Comparison of ENCODE assay signal across 1 cellular context in the genomic region with DNA sequence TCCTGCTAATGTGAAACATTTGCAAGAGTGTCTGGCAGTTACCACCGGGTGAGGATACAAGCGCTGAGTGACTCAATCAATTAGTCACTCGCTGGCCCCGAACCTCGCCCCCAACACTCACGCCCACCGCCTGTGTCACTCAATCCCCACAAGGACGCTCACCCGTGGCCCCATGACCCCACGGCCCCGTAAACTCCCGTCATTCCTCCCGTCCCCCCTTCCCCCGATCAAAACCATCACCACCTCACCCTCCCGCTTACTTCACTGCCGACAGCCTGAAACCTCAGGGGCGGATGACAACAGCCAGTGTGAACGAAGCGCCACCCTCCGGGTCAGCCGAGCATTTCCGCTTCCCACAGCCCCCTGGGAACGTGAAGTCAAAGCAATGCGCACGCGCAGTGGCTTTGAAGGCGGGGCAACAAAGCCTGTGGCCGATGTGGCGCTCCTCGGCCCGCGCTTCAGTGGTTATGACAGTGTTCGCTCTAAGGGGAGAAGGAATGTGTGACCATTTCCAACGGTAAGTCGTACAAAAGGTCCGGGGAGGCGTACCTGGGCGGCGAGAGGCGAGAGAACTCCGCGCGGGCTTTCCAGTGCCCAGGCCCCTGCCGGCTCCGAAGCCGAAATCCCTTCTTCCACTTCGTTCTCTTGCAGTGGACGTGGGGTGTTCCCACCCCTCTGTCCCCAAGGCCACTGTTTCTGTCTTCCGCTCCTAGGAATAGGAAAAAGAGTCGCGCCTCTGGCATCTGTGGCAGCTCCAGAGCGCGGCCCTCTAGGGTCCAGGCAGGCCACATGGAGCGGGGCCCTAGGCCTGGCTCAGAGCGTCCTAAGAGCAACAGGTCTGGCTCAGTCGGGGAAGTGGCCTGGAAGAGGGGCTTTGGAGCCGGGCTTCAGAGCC.
TF ChIP-seq lines count a peak whose summit lies in the region.

Gene ZNF674, minus strand, starts transcription at position 311 of the 895 bp plus-strand sequence. CDS start 3,334 bp downstream, outside the sequence.

TF ChIP-seq in GM23338, 12 proteins besides CTCF, POLR2A, EP300 and RAD21:
- TF ChIP-seq, protein P1, sequence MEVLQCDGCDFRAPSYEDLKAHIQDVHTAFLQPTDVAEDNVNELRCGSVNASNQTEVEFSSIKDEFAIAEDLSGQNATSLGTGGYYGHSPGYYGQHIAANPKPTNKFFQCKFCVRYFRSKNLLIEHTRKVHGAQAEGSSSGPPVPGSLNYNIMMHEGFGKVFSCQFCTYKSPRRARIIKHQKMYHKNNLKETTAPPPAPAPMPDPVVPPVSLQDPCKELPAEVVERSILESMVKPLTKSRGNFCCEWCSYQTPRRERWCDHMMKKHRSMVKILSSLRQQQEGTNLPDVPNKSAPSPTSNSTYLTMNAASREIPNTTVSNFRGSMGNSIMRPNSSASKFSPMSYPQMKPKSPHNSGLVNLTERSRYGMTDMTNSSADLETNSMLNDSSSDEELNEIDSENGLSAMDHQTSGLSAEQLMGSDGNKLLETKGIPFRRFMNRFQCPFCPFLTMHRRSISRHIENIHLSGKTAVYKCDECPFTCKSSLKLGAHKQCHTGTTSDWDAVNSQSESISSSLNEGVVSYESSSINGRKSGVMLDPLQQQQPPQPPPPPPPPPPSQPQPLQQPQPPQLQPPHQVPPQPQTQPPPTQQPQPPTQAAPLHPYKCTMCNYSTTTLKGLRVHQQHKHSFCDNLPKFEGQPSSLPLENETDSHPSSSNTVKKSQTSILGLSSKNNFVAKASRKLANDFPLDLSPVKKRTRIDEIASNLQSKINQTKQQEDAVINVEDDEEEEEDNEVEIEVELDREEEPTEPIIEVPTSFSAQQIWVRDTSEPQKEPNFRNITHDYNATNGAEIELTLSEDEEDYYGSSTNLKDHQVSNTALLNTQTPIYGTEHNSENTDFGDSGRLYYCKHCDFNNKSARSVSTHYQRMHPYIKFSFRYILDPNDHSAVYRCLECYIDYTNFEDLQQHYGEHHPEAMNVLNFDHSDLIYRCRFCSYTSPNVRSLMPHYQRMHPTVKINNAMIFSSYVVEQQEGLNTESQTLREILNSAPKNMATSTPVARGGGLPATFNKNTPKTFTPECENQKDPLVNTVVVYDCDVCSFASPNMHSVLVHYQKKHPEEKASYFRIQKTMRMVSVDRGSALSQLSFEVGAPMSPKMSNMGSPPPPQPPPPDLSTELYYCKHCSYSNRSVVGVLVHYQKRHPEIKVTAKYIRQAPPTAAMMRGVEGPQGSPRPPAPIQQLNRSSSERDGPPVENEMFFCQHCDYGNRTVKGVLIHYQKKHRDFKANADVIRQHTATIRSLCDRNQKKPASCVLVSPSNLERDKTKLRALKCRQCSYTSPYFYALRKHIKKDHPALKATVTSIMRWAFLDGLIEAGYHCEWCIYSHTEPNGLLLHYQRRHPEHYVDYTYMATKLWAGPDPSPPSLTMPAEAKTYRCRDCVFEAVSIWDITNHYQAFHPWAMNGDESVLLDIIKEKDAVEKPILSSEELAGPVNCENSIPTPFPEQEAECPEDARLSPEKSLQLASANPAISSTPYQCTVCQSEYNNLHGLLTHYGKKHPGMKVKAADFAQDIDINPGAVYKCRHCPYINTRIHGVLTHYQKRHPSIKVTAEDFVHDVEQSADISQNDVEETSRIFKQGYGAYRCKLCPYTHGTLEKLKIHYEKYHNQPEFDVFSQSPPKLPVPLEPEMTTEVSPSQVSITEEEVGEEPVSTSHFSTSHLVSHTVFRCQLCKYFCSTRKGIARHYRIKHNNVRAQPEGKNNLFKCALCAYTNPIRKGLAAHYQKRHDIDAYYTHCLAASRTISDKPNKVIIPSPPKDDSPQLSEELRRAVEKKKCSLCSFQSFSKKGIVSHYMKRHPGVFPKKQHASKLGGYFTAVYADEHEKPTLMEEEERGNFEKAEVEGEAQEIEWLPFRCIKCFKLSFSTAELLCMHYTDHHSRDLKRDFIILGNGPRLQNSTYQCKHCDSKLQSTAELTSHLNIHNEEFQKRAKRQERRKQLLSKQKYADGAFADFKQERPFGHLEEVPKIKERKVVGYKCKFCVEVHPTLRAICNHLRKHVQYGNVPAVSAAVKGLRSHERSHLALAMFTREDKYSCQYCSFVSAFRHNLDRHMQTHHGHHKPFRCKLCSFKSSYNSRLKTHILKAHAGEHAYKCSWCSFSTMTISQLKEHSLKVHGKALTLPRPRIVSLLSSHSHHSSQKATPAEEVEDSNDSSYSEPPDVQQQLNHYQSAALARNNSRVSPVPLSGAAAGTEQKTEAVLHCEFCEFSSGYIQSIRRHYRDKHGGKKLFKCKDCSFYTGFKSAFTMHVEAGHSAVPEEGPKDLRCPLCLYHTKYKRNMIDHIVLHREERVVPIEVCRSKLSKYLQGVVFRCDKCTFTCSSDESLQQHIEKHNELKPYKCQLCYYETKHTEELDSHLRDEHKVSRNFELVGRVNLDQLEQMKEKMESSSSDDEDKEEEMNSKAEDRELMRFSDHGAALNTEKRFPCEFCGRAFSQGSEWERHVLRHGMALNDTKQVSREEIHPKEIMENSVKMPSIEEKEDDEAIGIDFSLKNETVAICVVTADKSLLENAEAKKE (CRISPR knock-in tag; IDR thresholded peaks at IDR 0.05), result no peak
- TF ChIP-seq POLR2AphosphoS5 (IDR thresholded peaks at IDR 0.05; ENCODE audit: low read depth), result peak; percentile 83
- no peak for TF ChIP-seq ZNF114 (CRISPR knock-in tag; IDR thresholded peaks at IDR 0.05)
- TF ChIP-seq STAT1 (IDR thresholded peaks at IDR 0.05; ENCODE audit: unreplicated experiment), result no peak
- TF ChIP-seq ZNF331 (CRISPR knock-in tag; IDR thresholded peaks at IDR 0.05; ENCODE audit: low read depth), result no peak
